ENCODE assay signal across 28 cellular contexts in the genomic region with DNA sequence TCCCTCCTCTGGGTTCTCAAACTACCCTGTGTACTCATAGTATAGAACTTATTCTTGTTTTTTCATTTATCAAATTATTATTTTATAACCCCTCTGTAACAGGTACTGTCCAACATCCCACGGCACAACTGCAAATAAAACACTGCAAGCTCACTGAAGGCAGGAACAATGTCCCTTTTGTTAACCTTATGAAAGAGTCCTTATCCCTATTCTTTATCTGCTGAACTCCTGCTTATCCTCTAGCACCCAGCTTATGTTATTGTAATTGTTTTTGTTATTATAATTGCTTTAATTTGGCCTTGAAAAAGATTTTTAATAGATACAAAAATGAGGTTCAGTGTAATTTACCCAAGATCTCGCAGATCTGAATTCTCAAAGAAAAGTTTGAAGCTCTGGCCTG.
"Had no signal": no experiment of that assay in that cellular context is flagged by ENCODE, and none has a peak within 500 bp of the region (broad histone marks: within the 10 kb centered on the region; RNA-seq: fewer than 3 reads in every experiment).

No MANE protein-coding gene starts in this region.

- H3K36me3 ChIP-seq: left lung, ovary, right atrium auricular region, right lobe of liver, tibial nerve, uterus had no signal

- H3K27me3 Mint-ChIP-seq: naive B cell; progenitor cell of endocrine pancreas; stimulated activated memory B cell treated with anti-CD40 and anti-IgM and Interleukin-4, amounts not matched to agents 10 μg/mL and 1 μg/mL and 100 μg/mL, for 72 hours; stimulated activated naive CD8-positive, alpha-beta T cell treated with anti-CD3 and anti-CD28 coated beads, Interleukin-15, amount 100 ng/mL, for 72 hours; type B pancreatic cell had no signal

- ATAC-seq: left colon; left lung; natural killer cell; right lobe of liver; stimulated activated memory B cell treated with anti-CD40 and anti-IgM and Interleukin-4, amounts not matched to agents 10 μg/mL and 1 μg/mL and 100 μg/mL, for 72 hours; stimulated activated naive CD8-positive, alpha-beta T cell treated with anti-CD3 and anti-CD28 coated beads, Interleukin-15, amount 100 ng/mL, for 72 hours had no signal

- FAIRE-seq: islet of Langerhans, kidney had no signal

- H3K4me2 ChIP-seq: smooth muscle cell had no signal

- H3K27ac ChIP-seq: left lung, ovary, right atrium auricular region, right lobe of liver, tibial nerve, uterus had no signal

- H3K9me3 Mint-ChIP-seq: naive B cell; nephron progenitor cell; stimulated activated memory B cell treated with anti-CD40 and anti-IgM and Interleukin-4, amounts not matched to agents 10 μg/mL and 1 μg/mL and 100 μg/mL, for 72 hours; stimulated activated naive CD8-positive, alpha-beta T cell treated with anti-CD3 and anti-CD28 coated beads, Interleukin-15, amount 100 ng/mL, for 72 hours; type B pancreatic cell had no signal

- H3K4me1 Mint-ChIP-seq: immature natural killer cell; mesothelial cell of epicardium; naive B cell; natural killer cell; nephron progenitor cell; stimulated activated memory B cell treated with anti-CD40 and anti-IgM and Interleukin-4, amounts not matched to agents 10 μg/mL and 1 μg/mL and 100 μg/mL, for 72 hours; stimulated activated naive CD8-positive, alpha-beta T cell treated with anti-CD3 and anti-CD28 coated beads, Interleukin-15, amount 100 ng/mL, for 72 hours had no signal

- H3K4me3 Mint-ChIP-seq: immature natural killer cell; mesothelial cell of epicardium; naive B cell; natural killer cell; nephron progenitor cell; stimulated activated memory B cell treated with anti-CD40 and anti-IgM and Interleukin-4, amounts not matched to agents 10 μg/mL and 1 μg/mL and 100 μg/mL, for 72 hours; stimulated activated naive CD8-positive, alpha-beta T cell treated with anti-CD3 and anti-CD28 coated beads, Interleukin-15, amount 100 ng/mL, for 72 hours; type B pancreatic cell had no signal

- DNase-seq: hippocampal formation; immature natural killer cell; kidney; left colon; left lung; mesendoderm; naive B cell; natural killer cell; nephron progenitor cell; ovary; right lobe of liver; stimulated activated CD4-positive, alpha-beta T cell treated with anti-CD3 and anti-CD28 coated beads, Interleukin-1b, Interleukin-23, amount 100 ng/mL, for 48 hours; stimulated activated CD4-positive, alpha-beta T cell treated with anti-CD3 and anti-CD28 coated beads, Interleukin-2, amount 100 ng/mL, for 48 hours; stimulated activated CD4-positive, alpha-beta T cell treated with anti-CD3 and anti-CD28 coated beads, Interleukin-4, amount 100 ng/mL, for 4 hours; stimulated activated CD8-positive, alpha-beta memory T cell treated with anti-CD3 and anti-CD28 coated beads, Interleukin-4, amount 100 ng/mL, for 48 hours; stimulated activated naive CD4-positive, alpha-beta T cell treated with Interleukin-2 at 50 U/mL for 16 hours; stimulated activated naive CD8-positive, alpha-beta T cell treated with anti-CD3 and anti-CD28 coated beads, Interleukin-15, amount 100 ng/mL, for 72 hours; substantia nigra; uterus had no signal

- H3K9me3 ChIP-seq: left lung, ovary, right atrium auricular region, right lobe of liver, tibial nerve, uterus had no signal

- H3K27me3 ChIP-seq: left lung, ovary, right atrium auricular region, right lobe of liver, tibial nerve, uterus had no signal

- H3K4me1 ChIP-seq: left lung, right atrium auricular region, right lobe of liver, tibial nerve, uterus had no signal

- H3K36me3 Mint-ChIP-seq: immature natural killer cell; naive B cell; natural killer cell; stimulated activated memory B cell treated with anti-CD40 and anti-IgM and Interleukin-4, amounts not matched to agents 10 μg/mL and 1 μg/mL and 100 μg/mL, for 72 hours; type B pancreatic cell had no signal

- H3K4me3 ChIP-seq: left lung, lung, ovary, right atrium auricular region, right lobe of liver, smooth muscle cell, tibial nerve, uterus had no signal

- H3K27ac Mint-ChIP-seq: immature natural killer cell; mesothelial cell of epicardium; naive B cell; natural killer cell; nephron progenitor cell; progenitor cell of endocrine pancreas; stimulated activated memory B cell treated with anti-CD40 and anti-IgM and Interleukin-4, amounts not matched to agents 10 μg/mL and 1 μg/mL and 100 μg/mL, for 72 hours; stimulated activated naive CD8-positive, alpha-beta T cell treated with anti-CD3 and anti-CD28 coated beads, Interleukin-15, amount 100 ng/mL, for 72 hours; type B pancreatic cell had no signal
